ENCODE assay signal across 8 cellular contexts in genomic region chr4:138938371-138938699, GRCh38.
DNase-seq lines count a peak whose midpoint lies in the region; ATAC-seq and TF ChIP-seq lines count a peak whose summit lies in the region.

No MANE protein-coding gene starts in this region.

- H3K36me3 ChIP-seq in HEK293 (ENCODE audit: control insufficient read depth in 2 of 2, insufficient read depth in 1 of 2, low read length in 2 of 2) = no peaks in the 10 kb centered on the region
- no peaks in the 10 kb centered on the region for H3K36me3 ChIP-seq in effector memory CD4-positive, alpha-beta T cell (ENCODE audit: control insufficient read depth, insufficient read depth, low read length)

- no peaks in the 10 kb centered on the region for H3K4me1 Mint-ChIP-seq in MCF 10A (ENCODE audit: insufficient read depth, unreplicated experiment)
- H3K4me1 Mint-ChIP-seq in activated CD4-positive, alpha-beta T cell treated with anti-CD3 and anti-CD28 coated beads, Interleukin-2, amount 10 ng/mL, durations not matched to agents 24 days and 14 days = no peaks in the 10 kb centered on the region

- no peaks in the 10 kb centered on the region for H3K27me3 ChIP-seq in effector memory CD4-positive, alpha-beta T cell (replicated peaks; ENCODE audit: control insufficient read depth, insufficient read depth, low read length, poor library complexity, severe bottlenecking)

- CTCF ChIA-PET in HEK293 (lab: Yijun Ruan, JAX) (interaction anchor here (0.5 to 1.4 kb wide), 17 partner anchors 9 to 698 kb away, joined by 3 to 14 read pairs (median 3); no protein-coding TSS in a partner anchor), MCF 10A (lab: Yijun Ruan, JAX) (interaction anchor here (0.6 to 2.8 kb wide), 36 partner anchors 9 to 1709 kb away, joined by 3 to 18 read pairs (median 4); partner anchors contain the start of gene NOCT)

- H3K27ac ChIP-seq in HEK293 (ENCODE audit: extremely low read depth, low read depth, low read length) = no peak overlapping the region
- H3K27ac ChIP-seq in effector memory CD4-positive, alpha-beta T cell (ENCODE audit: insufficient read depth, low read length, poor library complexity, severe bottlenecking) = no peak overlapping the region

- POLR2A ChIA-PET in HEK293 (lab: Yijun Ruan, JAX) = no interaction called here
- POLR2A ChIA-PET in MCF 10A (lab: Yijun Ruan, JAX) = interaction anchor here (0.9 to 1.7 kb wide), 5 partner anchors 10 to 76 kb away, joined by 3 to 6 read pairs (median 3); partner anchors contain the start of gene NOCT

- ATAC-seq in left lobe of liver (peak; percentile 86), HG03520 (IDR thresholded peaks at IDR 0.05; ENCODE audit: unreplicated experiment) (no peak)

- no peak overlapping the region for H3K4me3 ChIP-seq in HEK293 (ENCODE audit: low read depth, low read length)
- no peak overlapping the region for H3K4me3 ChIP-seq in effector memory CD4-positive, alpha-beta T cell (ENCODE audit: insufficient read depth, low read depth, low read length, poor library complexity, severe bottlenecking)

- H3K27me3 Mint-ChIP-seq in MCF 10A (ENCODE audit: insufficient read depth, unreplicated experiment) = no peaks in the 10 kb centered on the region
- peaks cover 8% of the 10 kb centered on the region for H3K27me3 Mint-ChIP-seq in activated CD4-positive, alpha-beta T cell treated with anti-CD3 and anti-CD28 coated beads, Interleukin-2, amount 10 ng/mL, durations not matched to agents 24 days and 14 days

- intact Hi-C loops in MCF 10A (cut with micrococcal nuclease) = loop anchor here (1.0 kb wide), 2 partner anchors 67 to 257 kb away; no protein-coding TSS in a partner anchor
- intact Hi-C loops in activated CD4-positive, alpha-beta T cell treated with anti-CD3 and anti-CD28 coated beads, Interleukin-2, amount 10 ng/mL, durations not matched to agents 24 days and 14 days (cut with micrococcal nuclease) = no loop called here

- no TSS peak for BruUV-seq in MCF 10A (replicated peaks; lab: Mats Ljungman, UMichigan)

- H3K36me3 Mint-ChIP-seq in MCF 10A (ENCODE audit: insufficient read depth, unreplicated experiment) = no peaks in the 10 kb centered on the region
- no peaks in the 10 kb centered on the region for H3K36me3 Mint-ChIP-seq in activated CD4-positive, alpha-beta T cell treated with anti-CD3 and anti-CD28 coated beads, Interleukin-2, amount 10 ng/mL, durations not matched to agents 24 days and 14 days (ENCODE audit: low read depth)

- DNase-seq in GM04504 (ENCODE audit: low read depth) = peak; percentile 32
- DNase-seq in NCI-H446 treated with DMSO at 0.1 percent for 48 hours (lab: John Stamatoyannopoulos, UW) = peak; percentile 29
- peak; percentile 58 for DNase-seq in MCF 10A (ENCODE audit: unreplicated experiment)
- DNase-seq in left lobe of liver (ENCODE audit: low spot score) = no peak
- no peak for DNase-seq in activated CD4-positive, alpha-beta T cell treated with anti-CD3 and anti-CD28 coated beads, Interleukin-2, amount 10 ng/mL, durations not matched to agents 24 days and 14 days
- no peak for DNase-seq in effector memory CD4-positive, alpha-beta T cell

- no peaks in the 10 kb centered on the region for H3K9me3 ChIP-seq in HEK293 (ENCODE audit: control insufficient read depth, insufficient read depth, low read depth, low read length)
- H3K9me3 ChIP-seq in effector memory CD4-positive, alpha-beta T cell (ENCODE audit: control insufficient read depth, low read length) = no peaks in the 10 kb centered on the region

- no peak overlapping the region for H3K4me3 Mint-ChIP-seq in MCF 10A (ENCODE audit: unreplicated experiment)
- H3K4me3 Mint-ChIP-seq in activated CD4-positive, alpha-beta T cell treated with anti-CD3 and anti-CD28 coated beads, Interleukin-2, amount 10 ng/mL, durations not matched to agents 24 days and 14 days = no peak overlapping the region

- TF ChIP-seq CTCF in HEK293 (tag by site-specific recombination; IDR thresholded peaks at IDR 0.05) = no peak; the same call in 1 of the 2 replicates
- TF ChIP-seq CTCF in MCF 10A (IDR thresholded peaks at IDR 0.05; ENCODE audit: unreplicated experiment) = peak; percentile 55

- no peaks in the 10 kb centered on the region for H3K9me3 Mint-ChIP-seq in MCF 10A (ENCODE audit: unreplicated experiment)
- no peaks in the 10 kb centered on the region for H3K9me3 Mint-ChIP-seq in activated CD4-positive, alpha-beta T cell treated with anti-CD3 and anti-CD28 coated beads, Interleukin-2, amount 10 ng/mL, durations not matched to agents 24 days and 14 days

- no peaks in the 10 kb centered on the region for H3K4me1 ChIP-seq in HEK293 (ENCODE audit: control insufficient read depth, insufficient read depth, low read length)
- no peaks in the 10 kb centered on the region for H3K4me1 ChIP-seq in effector memory CD4-positive, alpha-beta T cell (ENCODE audit: control insufficient read depth, insufficient read depth, low read length, poor library complexity, severe bottlenecking)

- no peak overlapping the region for H3K27ac Mint-ChIP-seq in MCF 10A (ENCODE audit: low read depth, unreplicated experiment)
- no peak overlapping the region for H3K27ac Mint-ChIP-seq in activated CD4-positive, alpha-beta T cell treated with anti-CD3 and anti-CD28 coated beads, Interleukin-2, amount 10 ng/mL, durations not matched to agents 24 days and 14 days

TF ChIP-seq in HEK293, 187 proteins besides CTCF, POLR2A, EP300 and RAD21:
- no peak for TF ChIP-seq ZNF112 (tag by site-specific recombination; IDR thresholded peaks at IDR 0.05)
- TF ChIP-seq ZNF654 (tag by site-specific recombination; IDR thresholded peaks at IDR 0.05; ENCODE audit: low read depth) = peak; percentile 76

Comparison
In these comparisons a context has a peak if more than half of its experiments do, and no peak if none do; other contexts are left out.
1. DNase-seq: peak in GM04504 (single experiment), NCI-H446 treated with DMSO at 0.1 percent for 48 hours (single experiment) and MCF 10A (single experiment); none in left lobe of liver (single experiment), activated CD4-positive, alpha-beta T cell treated with anti-CD3 and anti-CD28 coated beads, Interleukin-2, amount 10 ng/mL, durations not matched to agents 24 days and 14 days (single experiment) and effector memory CD4-positive, alpha-beta T cell (0 of 3).